ENCODE assay signal across 12 cellular contexts in the genomic region with DNA sequence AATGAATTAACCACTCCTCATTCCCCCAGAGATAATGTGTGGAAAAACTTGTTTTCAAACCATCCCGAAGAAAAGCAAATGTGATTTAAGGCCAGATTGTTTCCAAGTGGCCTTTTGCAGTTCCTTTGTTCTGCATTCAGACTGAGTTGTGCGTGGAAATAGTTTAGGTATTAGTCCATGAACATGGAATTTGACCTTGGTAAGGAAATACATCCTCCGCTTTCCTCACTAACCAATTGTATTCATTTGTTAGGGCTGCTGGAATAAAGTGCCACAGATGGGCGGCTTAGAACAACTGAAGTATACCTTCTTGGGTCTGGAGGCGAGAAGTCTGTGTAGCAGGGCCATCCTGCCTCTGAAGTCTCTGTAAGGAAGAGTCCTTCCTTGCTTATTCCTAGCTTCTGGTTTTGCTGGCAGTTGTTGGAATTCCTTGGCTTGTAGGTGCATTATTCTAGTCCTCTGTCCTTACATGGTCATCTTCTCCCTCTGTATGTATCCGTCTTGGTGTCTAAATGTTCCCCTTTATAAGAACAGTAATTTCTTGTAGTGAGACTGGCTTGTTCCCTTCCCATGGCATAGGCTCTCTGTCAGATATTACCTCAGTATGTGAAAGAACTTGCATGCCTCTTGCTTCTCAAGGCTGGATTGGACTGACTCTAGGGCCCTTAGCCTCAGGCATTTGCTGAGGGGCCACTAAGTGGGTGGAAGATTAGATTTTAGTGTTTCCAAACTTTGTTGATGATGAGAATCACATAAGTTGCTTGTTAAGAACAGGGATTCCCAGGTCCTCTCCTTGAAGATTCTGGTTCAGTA. TPM values are rescaled to one million over a fixed set of nuclear protein-coding genes. Genes with fewer than 3 reads are reported as not detected.
DNase-seq lines count a peak whose midpoint lies in the region; FAIRE-seq and TF ChIP-seq lines count a peak whose summit lies in the region.
"Had no signal": no experiment of that assay in that cellular context is flagged by ENCODE, and none has a peak within 500 bp of the region (broad histone marks: within the 10 kb centered on the region; RNA-seq: fewer than 3 reads in every experiment).

No MANE protein-coding gene starts in this region.

- peak overlapping the region; percentile 91 for H3K27ac Mint-ChIP-seq in astrocyte (ENCODE audit: unreplicated experiment)

- H3K27ac ChIP-seq in astrocyte (ENCODE audit: low read depth, low read length) (peak overlapping the region; percentile 95), ovary (peak overlapping the region in 1 of 2 donors; percentile 40)
- H3K27ac ChIP-seq: prostate gland had no signal

- H3K4me1 Mint-ChIP-seq in astrocyte (ENCODE audit: low read depth, unreplicated experiment), result peaks cover 43% of the 10 kb centered on the region

- H3K79me2 ChIP-seq in astrocyte (ENCODE audit: insufficient read depth, low read length), result peaks cover 88% of the 10 kb centered on the region

- intact Hi-C loops in ovary (cut with DNase I), result no loop called here

- 13 to 21% (median 14%) methylated on average over 6 of the region's 6 CpGs for WGBS in ovary, 3 donors

- TF ChIP-seq POLR2A in ovary (IDR thresholded peaks at IDR 0.05), result no peak

- H3K4me2 ChIP-seq in astrocyte (ENCODE audit: low read length) (peak overlapping the region; percentile 72), skeletal muscle satellite cell (ENCODE audit: low read length) (peak overlapping the region; percentile 70)

- H3K9me3 ChIP-seq in astrocyte (ENCODE audit: insufficient read depth, low read depth, low read length) (no peaks in the 10 kb centered on the region), skeletal muscle satellite cell (replicated peaks; ENCODE audit: low read length) (no peaks in the 10 kb centered on the region), ovary (no peaks in the 10 kb centered on the region)
- H3K9me3 ChIP-seq: Caco-2, prostate gland had no signal

- H2AFZ ChIP-seq in astrocyte (ENCODE audit: low read depth, low read length), result no peak overlapping the region

- no peak for TF ChIP-seq EP300 in ovary (IDR thresholded peaks at IDR 0.05)

- TF ChIP-seq CTCF in astrocyte (IDR thresholded peaks at IDR 0.05; ENCODE audit: insufficient read depth, low read depth, low read length) (no peak), ovary (IDR thresholded peaks at IDR 0.05) (no peak)

- no peaks in the 10 kb centered on the region for H3K27me3 ChIP-seq in astrocyte (ENCODE audit: insufficient read depth, low read length)
- no peaks in the 10 kb centered on the region for H3K27me3 ChIP-seq in skeletal muscle satellite cell (ENCODE audit: control insufficient read depth, insufficient read depth, low read length)
- H3K27me3 ChIP-seq in ovary, result no peaks in the 10 kb centered on the region

- peak overlapping the region; percentile 52 for H3K4me3 Mint-ChIP-seq in astrocyte (ENCODE audit: unreplicated experiment)

- H3K36me3 ChIP-seq in astrocyte (ENCODE audit: insufficient read depth, low read length) (peaks cover 11% of the 10 kb centered on the region), skeletal muscle satellite cell (ENCODE audit: insufficient read depth, low read length) (peaks cover 24% of the 10 kb centered on the region), ovary (no peaks in the 10 kb centered on the region)
- H3K36me3 ChIP-seq: prostate gland had no signal

- H3K27me3 Mint-ChIP-seq in astrocyte (ENCODE audit: low read depth, unreplicated experiment), result no peaks in the 10 kb centered on the region

- H3K9me3 Mint-ChIP-seq in astrocyte (ENCODE audit: unreplicated experiment), result no peaks in the 10 kb centered on the region

- DNase-seq in HCEC 1CT (peak; percentile 86), astrocyte (ENCODE audit: low read depth) (peak; percentile 99), hepatic stellate cell (ENCODE audit: low spot score) (peak; percentile 61), CD1c-positive myeloid dendritic cell (ENCODE audit: extremely low spot score) (no peak), ovary (no peak), cerebellum (ENCODE audit: low spot score) (no peak), occipital lobe (lab: John Stamatoyannopoulos, UW) (no peak)
- DNase-seq: Caco-2 had no signal

- peaks cover 23% of the 10 kb centered on the region for H3K36me3 Mint-ChIP-seq in astrocyte (ENCODE audit: low read depth, unreplicated experiment)

- FAIRE-seq in astrocyte (lab: Jason Lieb, UNC), result peak; percentile 91
- FAIRE-seq: bronchial epithelial cell, GM12878 had no signal

- H3K4me1 ChIP-seq in astrocyte (ENCODE audit: insufficient read depth, low read length), result peaks cover 52% of the 10 kb centered on the region
- peaks cover 57% of the 10 kb centered on the region for H3K4me1 ChIP-seq in skeletal muscle satellite cell (ENCODE audit: control insufficient read depth, insufficient read depth, low read length)
- peaks cover 5% of the 10 kb centered on the region for H3K4me1 ChIP-seq in ovary (ENCODE audit: insufficient read depth)

- H3K4me3 ChIP-seq in astrocyte (ENCODE audit: insufficient read depth, low read depth, low read length), result peak overlapping the region; percentile 23
- peak overlapping the region; percentile 27 for H3K4me3 ChIP-seq in skeletal muscle satellite cell (ENCODE audit: low read length)
- no peak overlapping the region for H3K4me3 ChIP-seq in ovary
- H3K4me3 ChIP-seq: GM12878, prostate gland had no signal

- H3K9ac ChIP-seq in astrocyte (ENCODE audit: low read length) (peak overlapping the region; percentile 85), skeletal muscle satellite cell (ENCODE audit: low read depth, low read length) (peak overlapping the region; percentile 86)

- no peaks in the 10 kb centered on the region for H4K20me1 ChIP-seq in astrocyte (ENCODE audit: insufficient read depth, low read length)

RNA-seq across cellular contexts. Expression of a gene that starts 53.9 kb away (rescaled TPM):
- total RNA-seq in astrocyte, result 307 and 315 TPM in 2 replicates
- 150 and 176 TPM in 2 replicates for total RNA-seq in skeletal muscle satellite cell (2012; rRNA removed)
- total RNA-seq in ovary, result 10 to 100 TPM; 15.4 to 36.1 (median 27.9) TPM
- 10 to 100 TPM in 1 of 2 donors, 1 to 10 TPM in 1; 8.2 to 24.6 TPM for polyA plus RNA-seq in ovary
- total RNA-seq in cerebellum, result 20.0 TPM
- total RNA-seq in occipital lobe, result 29.3 TPM

Comparison
In these comparisons a context has a peak if more than half of its experiments do, and no peak if none do; other contexts are left out.
1. DNase-seq: peak in HCEC 1CT (single experiment), astrocyte (single experiment) and hepatic stellate cell (single experiment); none in CD1c-positive myeloid dendritic cell (single experiment), ovary (0 of 5), cerebellum (single experiment) and occipital lobe (single experiment).